In the genomic region with DNA sequence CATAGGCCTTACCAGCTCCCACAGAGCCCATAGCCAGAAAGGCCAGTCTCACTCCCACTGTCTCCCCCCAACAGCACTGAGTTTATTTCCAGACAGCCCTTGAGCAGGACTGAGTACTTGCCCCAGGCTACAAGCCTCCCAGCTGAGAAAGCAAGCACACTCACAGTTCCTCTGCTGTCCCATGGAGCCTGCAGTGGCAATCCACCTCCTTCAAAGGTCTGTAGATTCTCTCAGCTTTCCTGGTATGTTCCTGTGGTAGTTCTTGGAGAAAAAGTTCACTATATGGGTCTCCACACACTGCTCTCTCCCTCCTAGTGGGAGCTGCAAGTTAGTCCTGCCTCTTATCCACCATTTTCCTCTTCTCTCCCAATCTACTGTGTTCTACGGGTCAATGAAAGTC, we compare ENCODE assay signal across 7 cellular contexts.
"Had no signal": no experiment of that assay in that cellular context is flagged by ENCODE, and none has a peak within 500 bp of the region (broad histone marks: within the 10 kb centered on the region; RNA-seq: fewer than 3 reads in every experiment).

No MANE protein-coding gene starts in this region.

- H3K27ac Mint-ChIP-seq: IgD-negative memory B cell had no signal

- H3K4me3 ChIP-seq: K562 had no signal

- H3K27ac ChIP-seq: HL-60 had no signal

- H3K4me3 Mint-ChIP-seq: IgD-negative memory B cell had no signal

- DNase-seq: IMR-90, KBM-7, KG1 had no signal

- H3K4me1 Mint-ChIP-seq: IgD-negative memory B cell had no signal

- ATAC-seq: HepG2, K562 had no signal
